6 cellular contexts compared by ENCODE assay signal in genomic region chr17:28404812-28405570, GRCh38. TPM values are rescaled to one million over a fixed set of nuclear protein-coding genes. Genes with fewer than 3 reads are reported as not detected.
DNase-seq lines count a peak whose midpoint lies in the region; ATAC-seq and TF ChIP-seq lines count a peak whose summit lies in the region.

No MANE protein-coding gene starts in this region.

- DNase-seq in activated naive CD4-positive, alpha-beta T cell treated with anti-CD3 and anti-CD28 coated beads, Interleukin-2, amount 10 ng/mL, durations not matched to agents 7 days and 5 days: no peak
- no peak for DNase-seq in activated naive CD4-positive, alpha-beta T cell treated with Interleukin-2 at 50 U/mL for 16 hours
- DNase-seq in left ventricle myocardium inferior (no peak), upper lobe of right lung (peak; percentile 64), GM19240 (ENCODE audit: insufficient read length, low spot score) (no peak), DMS153 (lab: John Stamatoyannopoulos, UW) (no peak)

- H3K27me3 Mint-ChIP-seq in activated naive CD4-positive, alpha-beta T cell treated with anti-CD3 and anti-CD28 coated beads, Interleukin-2, amount 10 ng/mL, durations not matched to agents 7 days and 5 days: peaks cover 42% of the 10 kb centered on the region

- H3K27ac Mint-ChIP-seq in activated naive CD4-positive, alpha-beta T cell treated with anti-CD3 and anti-CD28 coated beads, Interleukin-2, amount 10 ng/mL, durations not matched to agents 7 days and 5 days: no peak overlapping the region

- H3K36me3 Mint-ChIP-seq in activated naive CD4-positive, alpha-beta T cell treated with anti-CD3 and anti-CD28 coated beads, Interleukin-2, amount 10 ng/mL, durations not matched to agents 7 days and 5 days: no peaks in the 10 kb centered on the region

- no peaks in the 10 kb centered on the region for H3K9me3 Mint-ChIP-seq in activated naive CD4-positive, alpha-beta T cell treated with anti-CD3 and anti-CD28 coated beads, Interleukin-2, amount 10 ng/mL, durations not matched to agents 7 days and 5 days

- no peak for TF ChIP-seq CTCF in left ventricle myocardium inferior (IDR thresholded peaks at IDR 0.05; ENCODE audit: borderline replicate concordance)
- TF ChIP-seq CTCF in upper lobe of right lung (IDR thresholded peaks at IDR 0.05): no peak

- peak overlapping the region; percentile 73 for H3K4me3 Mint-ChIP-seq in activated naive CD4-positive, alpha-beta T cell treated with anti-CD3 and anti-CD28 coated beads, Interleukin-2, amount 10 ng/mL, durations not matched to agents 7 days and 5 days

- no peak for ATAC-seq in upper lobe of right lung

- H3K36me3 ChIP-seq in left ventricle myocardium inferior (peaks cover 12% of the 10 kb centered on the region), upper lobe of right lung (peaks cover 10% of the 10 kb centered on the region)

- peaks cover 25% of the 10 kb centered on the region for H3K27me3 ChIP-seq in left ventricle myocardium inferior (ENCODE audit: low read depth)
- no peaks in the 10 kb centered on the region for H3K27me3 ChIP-seq in upper lobe of right lung

- H3K27ac ChIP-seq in left ventricle myocardium inferior (replicated peaks): peak overlapping the region; percentile 66
- H3K27ac ChIP-seq in upper lobe of right lung: no peak overlapping the region

- H3K4me1 Mint-ChIP-seq in activated naive CD4-positive, alpha-beta T cell treated with anti-CD3 and anti-CD28 coated beads, Interleukin-2, amount 10 ng/mL, durations not matched to agents 7 days and 5 days: peaks cover 12% of the 10 kb centered on the region

- CTCF ChIA-PET in activated naive CD4-positive, alpha-beta T cell treated with anti-CD3 and anti-CD28 coated beads, Interleukin-2, amount 10 ng/mL, durations not matched to agents 7 days and 5 days (lab: Charles Lee): interaction anchor here (1.6 to 2.3 kb wide), 3 partner anchors 10 to 172 kb away, joined by 3 to 6 read pairs (median 4); no protein-coding TSS in a partner anchor

- H3K9me3 ChIP-seq in left ventricle myocardium inferior (replicated peaks): no peaks in the 10 kb centered on the region
- no peaks in the 10 kb centered on the region for H3K9me3 ChIP-seq in upper lobe of right lung

- H3K4me1 ChIP-seq in left ventricle myocardium inferior (peaks cover 23% of the 10 kb centered on the region), upper lobe of right lung (peaks cover 14% of the 10 kb centered on the region)

- peak overlapping the region; percentile 91 for H3K4me3 ChIP-seq in left ventricle myocardium inferior
- peak overlapping the region; percentile 66 for H3K4me3 ChIP-seq in upper lobe of right lung

- intact Hi-C loops in left ventricle myocardium inferior (cut with micrococcal nuclease): no loop called here
- intact Hi-C loops in upper lobe of right lung (cut with DNase I): no loop called here

RNA-seq across cellular contexts. Expression of gene SLC46A1, which starts 1.0 kb away (rescaled TPM):
- total RNA-seq in left ventricle myocardium inferior: 6.0 TPM
- total RNA-seq in upper lobe of right lung: 17.0 TPM

RNA-seq across cellular contexts. Expression of gene SARM1, which starts 33.5 kb away (rescaled TPM):
- 5.1 TPM for total RNA-seq in left ventricle myocardium inferior
- total RNA-seq in upper lobe of right lung: 14.4 TPM

RNA-seq across cellular contexts. Expression of gene VTN, which starts 34.9 kb away (rescaled TPM):
- total RNA-seq in left ventricle myocardium inferior: 40.4 TPM
- total RNA-seq in upper lobe of right lung: 1.3 TPM

RNA-seq across cellular contexts. Expression of gene SEBOX, which starts 40.0 kb away (rescaled TPM):
- total RNA-seq in left ventricle myocardium inferior (not detected), upper lobe of right lung (not detected)

RNA-seq across cellular contexts. Expression of gene POLDIP2, which starts 47.7 kb away (rescaled TPM):
- 154 TPM for total RNA-seq in left ventricle myocardium inferior
- 55.3 TPM for total RNA-seq in upper lobe of right lung

Comparison
In these comparisons a context has a peak if more than half of its experiments do, and no peak if none do; other contexts are left out.
1. RNA of gene VTN, which starts 34.9 kb away (total RNA-seq): 40.4 TPM in left ventricle myocardium inferior (single experiment); 1.3 TPM in upper lobe of right lung (single experiment); every median in the first group is over 10 times any median in the second.